In genomic region chr6:107075951-107076381, GRCh38 we compare ENCODE assay signal across 12 cellular contexts. TPM values are rescaled to one million over a fixed set of nuclear protein-coding genes. Genes with fewer than 3 reads are reported as not detected.
DNase-seq lines count a peak whose midpoint lies in the region; ATAC-seq, FAIRE-seq and TF ChIP-seq lines count a peak whose summit lies in the region.
"Had no signal": no experiment of that assay in that cellular context is flagged by ENCODE, and none has a peak within 500 bp of the region (broad histone marks: within the 10 kb centered on the region; RNA-seq: fewer than 3 reads in every experiment).

No MANE protein-coding gene starts in this region.

- H3K4me3 ChIP-seq in breast epithelium (no peak overlapping the region), SK-N-SH (ENCODE audit: low read depth in 2 of 2, low read length in 1 of 2) (no peak overlapping the region), upper lobe of right lung (no peak overlapping the region)
- H3K4me3 ChIP-seq: skin epidermis, testis had no signal

- H3K27me3 Mint-ChIP-seq in MCF 10A (ENCODE audit: insufficient read depth, unreplicated experiment): no peaks in the 10 kb centered on the region

- H2AFZ ChIP-seq in SK-N-SH (ENCODE audit: low read depth): no peak overlapping the region

- no peaks in the 10 kb centered on the region for H3K27me3 ChIP-seq in breast epithelium
- no peaks in the 10 kb centered on the region for H3K27me3 ChIP-seq in SK-N-SH (ENCODE audit: insufficient read depth)
- no peaks in the 10 kb centered on the region for H3K27me3 ChIP-seq in upper lobe of right lung
- H3K27me3 ChIP-seq: testis had no signal

- peak; percentile 16 for DNase-seq in MCF 10A (ENCODE audit: unreplicated experiment)
- DNase-seq in breast epithelium (ENCODE audit: low spot score in 2 of 2): no peak
- no peak for DNase-seq in SK-N-SH
- peak; percentile 2 to 68 for DNase-seq in hippocampal formation (lab: John Stamatoyannopoulos, UW)
- no peak for DNase-seq in upper lobe of right lung
- DNase-seq in RCC 7860 (ENCODE audit: low spot score): no peak
- DNase-seq in stimulated activated CD4-positive, alpha-beta T cell treated with anti-CD3 and anti-CD28 coated beads, Interleukin-12 subunit alpha, Interleukin-12 subunit beta, amount 100 ng/mL, for 4 hours: no peak
- DNase-seq: activated effector memory CD4-positive, alpha-beta T cell treated with anti-CD3 and anti-CD28 coated beads, Interleukin-2, amount 50 U/mL, for 16 hours; testis had no signal

- no peak for TF ChIP-seq POLR2A in breast epithelium (IDR thresholded peaks at IDR 0.05)

- H3K36me3 ChIP-seq in breast epithelium (no peaks in the 10 kb centered on the region), SK-N-SH (replicated peaks in 1 of 2; ENCODE audit: control insufficient read depth in 1 of 2, insufficient read depth in 2 of 2, low read length in 1 of 2) (no peaks in the 10 kb centered on the region), upper lobe of right lung (no peaks in the 10 kb centered on the region)

- 22% methylated on average over 6 of the region's 6 CpGs for WGBS in SK-N-SH (ENCODE audit: low lambda C conversion rate)

- no peaks in the 10 kb centered on the region for H4K20me1 ChIP-seq in SK-N-SH (ENCODE audit: insufficient read depth)

- no peaks in the 10 kb centered on the region for H3K36me3 Mint-ChIP-seq in MCF 10A (ENCODE audit: insufficient read depth, unreplicated experiment)
- H3K36me3 Mint-ChIP-seq: CD14-positive monocyte had no signal

- H3K4me3 Mint-ChIP-seq in MCF 10A (ENCODE audit: unreplicated experiment): no peak overlapping the region
- H3K4me3 Mint-ChIP-seq: CD14-positive monocyte had no signal

- peak; percentile 26 for ATAC-seq in upper lobe of right lung
- ATAC-seq in esophagus mucosa: no peak

- TF ChIP-seq CTCF in MCF 10A (IDR thresholded peaks at IDR 0.05; ENCODE audit: unreplicated experiment) (no peak), breast epithelium (IDR thresholded peaks at IDR 0.05) (no peak), SK-N-SH (IDR thresholded peaks at IDR 0.05) (peak; percentile 50), upper lobe of right lung (IDR thresholded peaks at IDR 0.05) (no peak)

- H3K9me3 ChIP-seq in breast epithelium (no peaks in the 10 kb centered on the region), SK-N-SH (no peaks in the 10 kb centered on the region), upper lobe of right lung (no peaks in the 10 kb centered on the region)
- H3K9me3 ChIP-seq: testis had no signal

- no peaks in the 10 kb centered on the region for H3K79me2 ChIP-seq in SK-N-SH (ENCODE audit: insufficient read depth)

- peak; percentile 55 for TF ChIP-seq RAD21 in SK-N-SH (IDR thresholded peaks at IDR 0.05; ENCODE audit: low read length)

- no peaks in the 10 kb centered on the region for H3K4me1 Mint-ChIP-seq in MCF 10A (ENCODE audit: insufficient read depth, unreplicated experiment)
- H3K4me1 Mint-ChIP-seq: CD14-positive monocyte had no signal

- intact Hi-C loops in MCF 10A (cut with micrococcal nuclease): no loop called here
- intact Hi-C loops in breast epithelium (cut with DNase I; ENCODE audit: low total_unique reads): no loop called here
- intact Hi-C loops in upper lobe of right lung (cut with DNase I): no loop called here

- H3K9me3 Mint-ChIP-seq in MCF 10A (ENCODE audit: unreplicated experiment): no peaks in the 10 kb centered on the region
- H3K9me3 Mint-ChIP-seq: CD14-positive monocyte had no signal

- no peak for FAIRE-seq in RCC 7860 (lab: Jason Lieb, UNC)

- H3K9me2 ChIP-seq in SK-N-SH: no peaks in the 10 kb centered on the region

- no peaks in the 10 kb centered on the region for H3F3A ChIP-seq in SK-N-SH (replicated peaks; ENCODE audit: insufficient read depth)

- peak in 1 of 2 experiments; percentile 19; a peak in 1 of 4 replicates for TF ChIP-seq EP300 in SK-N-SH (IDR thresholded peaks at IDR 0.05; ENCODE audit: borderline replicate concordance in 1 of 2, low read depth in 1 of 2, low read length in 1 of 2)

- BruUV-seq in MCF 10A (replicated peaks; lab: Mats Ljungman, UMichigan): no TSS peak

- H3K9ac ChIP-seq in SK-N-SH: no peak overlapping the region

- H3K27ac ChIP-seq in breast epithelium (no peak overlapping the region), SK-N-SH (ENCODE audit: low read depth in 2 of 2, low read length in 1 of 2) (0 out of 4 replicates have a peak overlapping the region, but pooled peaks of 1 of the 2 experiments have one; percentile 3), upper lobe of right lung (no peak overlapping the region)
- H3K27ac ChIP-seq: skin epidermis, testis had no signal

- no peak overlapping the region for H3K27ac Mint-ChIP-seq in MCF 10A (ENCODE audit: low read depth, unreplicated experiment)
- H3K27ac Mint-ChIP-seq: CD14-positive monocyte had no signal

- POLR2A ChIA-PET in MCF 10A (lab: Yijun Ruan, JAX): no interaction called here
- POLR2A ChIA-PET in SK-N-SH (lab: Yijun Ruan, JAX): no interaction called here

- H3K4me1 ChIP-seq in breast epithelium: no peaks in the 10 kb centered on the region
- H3K4me1 ChIP-seq in SK-N-SH (ENCODE audit: control insufficient read depth in 1 of 2, insufficient read depth in 2 of 2, low read depth in 1 of 2, low read length in 1 of 2): peaks cover 0 to 10% of the 10 kb centered on the region in 2 experiments; a peak in 1 of 4 replicates
- no peaks in the 10 kb centered on the region for H3K4me1 ChIP-seq in upper lobe of right lung
- H3K4me1 ChIP-seq: testis had no signal

- CTCF ChIA-PET in MCF 10A (lab: Yijun Ruan, JAX): interaction anchor here (0.7 to 1.0 kb wide), 2 partner anchors 28 to 136 kb away, joined by 3 read pairs; no protein-coding TSS in a partner anchor
- CTCF ChIA-PET in SK-N-SH (lab: Yijun Ruan, JAX): interaction anchor here (0.8 to 1.3 kb wide), 3 partner anchors 25 to 38 kb away, joined by 3 to 8 read pairs (median 4); no protein-coding TSS in a partner anchor

- peak overlapping the region; percentile 3; the same call in 1 of the 2 replicates for H3K4me2 ChIP-seq in SK-N-SH

TF ChIP-seq in SK-N-SH, 30 proteins besides CTCF, POLR2A, EP300 and RAD21 (continues in another document):
- no peak for TF ChIP-seq USF2 (IDR thresholded peaks at IDR 0.05; ENCODE audit: borderline replicate concordance, low read depth, low read length)
- no peak for TF ChIP-seq USF1 (IDR thresholded peaks at IDR 0.05; ENCODE audit: borderline replicate concordance, low read depth)
- TF ChIP-seq RXRA (IDR thresholded peaks at IDR 0.05; ENCODE audit: borderline replicate concordance, low read depth): no peak
- no peak for TF ChIP-seq NRF1 (IDR thresholded peaks at IDR 0.05; ENCODE audit: low read depth, low read length)
- no peak for TF ChIP-seq JUND (IDR thresholded peaks at IDR 0.05)
- no peak for TF ChIP-seq RFX5 (IDR thresholded peaks at IDR 0.05; ENCODE audit: low read length)
- peak; percentile 75 for TF ChIP-seq TCF12 (IDR thresholded peaks at IDR 0.05)
- TF ChIP-seq YY1 (IDR thresholded peaks at IDR 0.05; ENCODE audit: low read depth): no peak
- TF ChIP-seq TEAD4 (IDR thresholded peaks at IDR 0.05; ENCODE audit: borderline replicate concordance, insufficient read depth): 0 out of 2 replicates have a peak, but pooled peaks have one; percentile 22
- no peak for TF ChIP-seq CHD2 (IDR thresholded peaks at IDR 0.05; ENCODE audit: low read length, partially characterized antibody)
- TF ChIP-seq EZH2phosphoT487 (IDR thresholded peaks at IDR 0.05; ENCODE audit: borderline replicate concordance, low read depth): no peak
- TF ChIP-seq, protein P1, sequence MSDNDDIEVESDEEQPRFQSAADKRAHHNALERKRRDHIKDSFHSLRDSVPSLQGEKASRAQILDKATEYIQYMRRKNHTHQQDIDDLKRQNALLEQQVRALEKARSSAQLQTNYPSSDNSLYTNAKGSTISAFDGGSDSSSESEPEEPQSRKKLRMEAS (IDR thresholded peaks at IDR 0.05; ENCODE audit: low read depth): no peak
- peak; percentile 72 for TF ChIP-seq NFIC (IDR thresholded peaks at IDR 0.05; ENCODE audit: borderline replicate concordance)
- TF ChIP-seq PBX3 (IDR thresholded peaks at IDR 0.05): peak; percentile 88
- TF ChIP-seq GABPA (IDR thresholded peaks at IDR 0.05; ENCODE audit: low read depth): no peak
- TF ChIP-seq SMC3 (IDR thresholded peaks at IDR 0.05; ENCODE audit: low read depth, low read length): peak; percentile 14; the same call in 1 of the 2 replicates

RNA-seq across cellular contexts. Expression of gene BEND3, which starts 39.3 kb away (rescaled TPM):
- total RNA-seq in MCF 10A (2022) (2.8 and 3.1 TPM in 2 replicates), breast epithelium (1 to 10 TPM in 2 of 3 donors, under 1 TPM in 1; 0.96 to 3.6 (median 2.5) TPM), upper lobe of right lung (3.8 TPM), esophagus mucosa (3.0 TPM)
- 0.93 and 1.0 TPM in 2 replicates for polyA plus RNA-seq in SK-N-SH (2012; rRNA removed)
- polyA plus RNA-seq in SK-N-SH (2012; cell fraction: cytosol; rRNA removed): 0.80 and 1.1 TPM in 2 replicates
- 1.4 and 1.8 TPM in 2 replicates for polyA plus RNA-seq in SK-N-SH (2012; cell fraction: nucleus; rRNA removed)

RNA-seq across cellular contexts. Expression of gene MTRES1, which starts 48.0 kb away (rescaled TPM):
- total RNA-seq in MCF 10A (2022) (22.0 and 22.4 TPM in 2 replicates), breast epithelium (10 to 100 TPM; 10.8 to 13.5 (median 13.3) TPM), upper lobe of right lung (15.1 TPM), esophagus mucosa (9.7 TPM)
- polyA plus RNA-seq in SK-N-SH (2012; rRNA removed): 8.5 and 10.2 TPM in 2 replicates
- 11.5 and 15.7 TPM in 2 replicates for polyA plus RNA-seq in SK-N-SH (2012; cell fraction: cytosol; rRNA removed)
- 6.4 and 10.7 TPM in 2 replicates for polyA plus RNA-seq in SK-N-SH (2012; cell fraction: nucleus; rRNA removed)

Comparison
In these comparisons a context has a peak if more than half of its experiments do, and no peak if none do; other contexts are left out.
1. DNase-seq: peak in MCF 10A (single experiment) and hippocampal formation (2 of 2); none in breast epithelium (0 of 2), SK-N-SH (single experiment), upper lobe of right lung (single experiment), RCC 7860 (single experiment) and stimulated activated CD4-positive, alpha-beta T cell treated with anti-CD3 and anti-CD28 coated beads, Interleukin-12 subunit alpha, Interleukin-12 subunit beta, amount 100 ng/mL, for 4 hours (single experiment).